Comparison of ENCODE assay signal across 1 cellular context in genomic region chr6:155152211-155153076, GRCh38.
TF ChIP-seq lines count a peak whose summit lies in the region.

No MANE protein-coding gene starts in this region.

TF ChIP-seq in K562, 482 proteins besides CTCF, POLR2A, EP300 and RAD21 (continued from another document):
- no peak for TF ChIP-seq TRIM25 (IDR thresholded peaks at IDR 0.05; ENCODE audit: borderline replicate concordance)
- TF ChIP-seq, protein P1, sequence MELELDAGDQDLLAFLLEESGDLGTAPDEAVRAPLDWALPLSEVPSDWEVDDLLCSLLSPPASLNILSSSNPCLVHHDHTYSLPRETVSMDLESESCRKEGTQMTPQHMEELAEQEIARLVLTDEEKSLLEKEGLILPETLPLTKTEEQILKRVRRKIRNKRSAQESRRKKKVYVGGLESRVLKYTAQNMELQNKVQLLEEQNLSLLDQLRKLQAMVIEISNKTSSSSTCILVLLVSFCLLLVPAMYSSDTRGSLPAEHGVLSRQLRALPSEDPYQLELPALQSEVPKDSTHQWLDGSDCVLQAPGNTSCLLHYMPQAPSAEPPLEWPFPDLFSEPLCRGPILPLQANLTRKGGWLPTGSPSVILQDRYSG (tag; conservative IDR thresholded peaks at IDR 0.05; ENCODE audit: low read depth): no peak
- no peak for TF ChIP-seq ZNF263 (CRISPR knock-in tag; IDR thresholded peaks at IDR 0.05; ENCODE audit: borderline replicate concordance)
- TF ChIP-seq ATF3 (IDR thresholded peaks at IDR 0.05): peak; percentile 60; the same call in 1 of the 2 replicates
- no peak for TF ChIP-seq ATF3 (CRISPR knock-in tag; conservative IDR thresholded peaks at IDR 0.05)
- TF ChIP-seq, protein P2, sequence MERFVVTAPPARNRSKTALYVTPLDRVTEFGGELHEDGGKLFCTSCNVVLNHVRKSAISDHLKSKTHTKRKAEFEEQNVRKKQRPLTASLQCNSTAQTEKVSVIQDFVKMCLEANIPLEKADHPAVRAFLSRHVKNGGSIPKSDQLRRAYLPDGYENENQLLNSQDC (CRISPR knock-in tag; IDR thresholded peaks at IDR 0.05): no peak
- no peak for TF ChIP-seq ZNF561 (CRISPR knock-in tag; conservative IDR thresholded peaks at IDR 0.05)
